Comparison of ENCODE assay signal across 23 cellular contexts in genomic region chr5:80064124-80064523, GRCh38. TPM values are rescaled to one million over a fixed set of nuclear protein-coding genes. Genes with fewer than 3 reads are reported as not detected.
DNase-seq lines count a peak whose midpoint lies in the region; ATAC-seq and TF ChIP-seq lines count a peak whose summit lies in the region.
"Had no signal": no experiment of that assay in that cellular context is flagged by ENCODE, and none has a peak within 500 bp of the region (broad histone marks: within the 10 kb centered on the region; RNA-seq: fewer than 3 reads in every experiment).

No MANE protein-coding gene starts in this region.

- no peaks in the 10 kb centered on the region for H3K9me3 ChIP-seq in ascending aorta
- H3K9me3 ChIP-seq: BE2C, SJSA1 had no signal

- no peak overlapping the region for H3K4me3 ChIP-seq in ascending aorta
- H3K4me3 ChIP-seq in fibroblast of the aortic adventitia (ENCODE audit: low read depth, low read length), result no peak overlapping the region
- H3K4me3 ChIP-seq: SJSA1 had no signal

- peak; percentile 65 for DNase-seq in GM03348 (ENCODE audit: low spot score)
- no peak for DNase-seq in ascending aorta (ENCODE audit: low spot score in 2 of 2)
- DNase-seq in fibroblast of the aortic adventitia (ENCODE audit: low read depth), result peak; percentile 46
- peak; percentile 71 for DNase-seq in stromal cell of bone marrow (ENCODE audit: low read depth)
- DNase-seq in activated gamma-delta T cell treated with Interleukin-2 at 50 U/mL for 16 hours, result no peak
- DNase-seq: BE2C; Calu3; CD8-positive, alpha-beta memory T cell; DMS79 treated with DMSO at 0.1 percent for 48 hours; NCI-H1092 treated with DMSO at 0.1 percent for 48 hours; NCI-H1436; NCI-H187; NCI-H2107; NCI-H524 treated with DMSO at 0.1 percent for 48 hours; NCI-H774; NK-92 treated with Interleukin-12 subunit alpha and Interleukin-12 subunit beta, amount 100 ng/mL, for 24 hours; PC-3 had no signal

- H3K36me3 ChIP-seq in ascending aorta, result no peaks in the 10 kb centered on the region
- H3K36me3 ChIP-seq: BE2C, SJSA1 had no signal

- intact Hi-C loops in ascending aorta (cut with DNase I), result no loop called here

- H3K27me3 ChIP-seq in ascending aorta, result no peaks in the 10 kb centered on the region
- H3K27me3 ChIP-seq: SJSA1 had no signal

- peak overlapping the region; percentile 36 to 48 for H3K27ac ChIP-seq in ascending aorta
- H3K27ac ChIP-seq: HL-60, KMS-11, SJSA1 had no signal

- no peak for TF ChIP-seq CTCF in ascending aorta (IDR thresholded peaks at IDR 0.05)
- TF ChIP-seq CTCF in fibroblast of the aortic adventitia (IDR thresholded peaks at IDR 0.05; ENCODE audit: insufficient read depth, low read length), result no peak

- no peak for ATAC-seq in GM21737 (IDR thresholded peaks at IDR 0.05; ENCODE audit: unreplicated experiment)
- ATAC-seq in GM18517 (IDR thresholded peaks at IDR 0.05; ENCODE audit: unreplicated experiment), result no peak
- ATAC-seq: PC-3, Right ventricle myocardium inferior had no signal

- peaks cover 0 to 2% of the 10 kb centered on the region in 2 donors for H3K4me1 ChIP-seq in ascending aorta
- H3K4me1 ChIP-seq: BE2C, SJSA1 had no signal

RNA-seq across cellular contexts. Expression of gene THBS4, which starts 29.0 kb away (rescaled TPM):
- total RNA-seq in ascending aorta (not detected), fibroblast of the aortic adventitia (ENCODE audit: low replicate concordance) (0.90 and 1.5 TPM in 2 replicates)

Comparison
In these comparisons a context has a peak if more than half of its experiments do, and no peak if none do; other contexts are left out.
1. DNase-seq: peak in GM03348 (single experiment), fibroblast of the aortic adventitia (single experiment) and stromal cell of bone marrow (single experiment); none in ascending aorta (0 of 2) and activated gamma-delta T cell treated with Interleukin-2 at 50 U/mL for 16 hours (single experiment).